In the genomic region with DNA sequence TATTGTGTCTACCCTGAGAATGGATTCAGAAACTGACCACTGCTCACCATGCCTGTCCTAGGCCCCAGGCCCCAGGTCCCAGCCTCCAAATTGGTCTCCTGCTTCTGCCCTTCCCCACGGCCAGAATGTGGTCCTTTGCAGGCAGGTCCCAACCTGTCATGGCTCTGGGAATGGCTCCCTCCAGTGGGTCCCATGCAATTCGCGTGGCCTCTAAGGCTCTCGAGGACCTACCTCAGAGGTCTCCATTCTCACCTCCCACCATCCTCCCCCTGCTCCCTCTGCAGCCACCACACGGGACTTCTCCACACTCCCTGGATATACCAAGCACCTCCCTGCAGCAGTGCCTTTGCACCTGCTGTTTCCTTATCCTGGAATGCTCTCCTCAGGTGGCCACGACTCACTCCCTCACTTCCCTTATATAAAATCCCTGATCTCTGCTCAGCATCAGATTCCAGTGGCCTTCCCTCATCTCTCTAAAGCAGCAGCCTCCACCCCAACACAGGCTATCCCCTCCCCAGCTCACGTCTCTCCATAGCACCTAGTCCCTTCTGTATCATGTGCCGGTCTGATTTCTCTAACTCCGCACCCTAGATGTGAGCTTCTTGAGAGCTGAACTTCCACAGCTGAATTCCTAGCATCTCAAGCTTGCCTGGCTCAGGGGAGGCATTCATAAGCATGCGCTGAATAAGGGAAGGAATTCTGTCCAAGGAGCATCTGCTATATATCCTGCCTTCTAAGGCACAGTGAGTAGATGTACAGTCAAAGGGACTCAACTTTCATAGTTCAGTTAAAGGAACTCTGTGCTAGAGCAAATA, we compare ENCODE assay signal across 29 cellular contexts. TPM values are rescaled to one million over a fixed set of nuclear protein-coding genes. Genes with fewer than 3 reads are reported as not detected.
DNase-seq lines count a peak whose midpoint lies in the region; ATAC-seq, FAIRE-seq and TF ChIP-seq lines count a peak whose summit lies in the region.
"Had no signal": no experiment of that assay in that cellular context is flagged by ENCODE, and none has a peak within 500 bp of the region (broad histone marks: within the 10 kb centered on the region; RNA-seq: fewer than 3 reads in every experiment).

No MANE protein-coding gene starts in this region.

- 35% methylated on average over 10 of the region's 10 CpGs for WGBS in HepG2 (ENCODE audit: low lambda C conversion rate)
- 89% methylated on average over 6 of the region's 10 CpGs for WGBS in right lobe of liver (ENCODE audit: insufficient coverage, low coverage, low lambda C conversion rate, missing lambda C conversion rate)
- WGBS in sigmoid colon, 2 donors, result 85 to 90% methylated on average over 10 of the region's 10 CpGs

- no peaks in the 10 kb centered on the region for H3K79me2 ChIP-seq in HepG2 (ENCODE audit: insufficient read depth, low read length)

- H3K9ac ChIP-seq in HepG2 (ENCODE audit: insufficient read depth, low read depth, low read length), result no peak overlapping the region

- no peak overlapping the region for H3K27ac ChIP-seq in HepG2 (ENCODE audit: extremely low read length, insufficient read depth, low read length)
- no peak overlapping the region for H3K27ac ChIP-seq in right lobe of liver
- H3K27ac ChIP-seq in sigmoid colon, result peak overlapping the region; percentile 75 to 93 (median 88)
- H3K27ac ChIP-seq: 22Rv1, C4-2B, PC-9, SJCRH30 had no signal

- ATAC-seq in HepG2, result peak; percentile 34; the same call in 1 of the 3 replicates
- no peak for ATAC-seq in right lobe of liver
- peak; percentile 14 for ATAC-seq in mucosa of descending colon
- ATAC-seq in HG03196 (IDR thresholded peaks at IDR 0.05; ENCODE audit: unreplicated experiment), result no peak
- ATAC-seq: CD8-positive, alpha-beta T cell; HCT116; Right ventricle myocardium inferior had no signal

- TF ChIP-seq POLR2A in HepG2 (IDR thresholded peaks at IDR 0.05; ENCODE audit: insufficient read depth in 1 of 2, low read depth in 2 of 2, low read length in 2 of 2) (no peak), right lobe of liver (IDR thresholded peaks at IDR 0.05) (no peak), sigmoid colon (IDR thresholded peaks at IDR 0.05) (peak in 1 of 2 donors; percentile 66)

- TF ChIP-seq CTCF in HepG2 (CRISPR knock-in tag; IDR thresholded peaks at IDR 0.05) (peak; percentile 7; the same call in 1 of the 2 replicates), right lobe of liver (IDR thresholded peaks at IDR 0.05) (no peak), mucosa of descending colon (IDR thresholded peaks at IDR 0.05) (no peak), sigmoid colon (IDR thresholded peaks at IDR 0.05) (no peak), GM13977 (IDR thresholded peaks at IDR 0.05; ENCODE audit: extremely low read depth, insufficient read depth, missing control alignments) (no peak)

- no peak overlapping the region for H3K4me2 ChIP-seq in HepG2 (ENCODE audit: low read depth, low read length)
- H3K4me2 ChIP-seq: PC-9 had no signal

- DNase-seq in HepG2 (ENCODE audit: low spot score) (no peak), right lobe of liver (no peak), mucosa of descending colon (no peak), sigmoid colon (peak; percentile 68), DMS 273 treated with DMSO at 0.1 percent for 48 hours (lab: John Stamatoyannopoulos, UW) (no peak), GM13977 (ENCODE audit: low spot score) (no peak)
- DNase-seq in effector CD8-positive, alpha-beta T cell (lab: John Stamatoyannopoulos, UW), result no peak
- DNase-seq: Caco-2; CD8-positive, alpha-beta T cell; DMS79; GF-D8; Kasumi-1; MV-4-11; NCI-H1105 treated with DMSO at 0.1 percent for 48 hours; NCI-H146; NCI-H1930; NCI-H446; NCI-H524 treated with DMSO at 0.1 percent for 48 hours; NCI-H82; NK-92 treated with Interleukin-12 subunit alpha and Interleukin-12 subunit beta, amount 100 ng/mL, for 24 hours; PC-9; SJCRH30 had no signal

- H3K4me3 ChIP-seq in HepG2 (replicated peaks in 1 of 3; ENCODE audit: insufficient read depth in 1 of 3, low read depth in 2 of 3, low read length in 3 of 3), result no peak overlapping the region
- H3K4me3 ChIP-seq in right lobe of liver, result no peak overlapping the region
- H3K4me3 ChIP-seq in mucosa of descending colon, result no peak overlapping the region
- peak overlapping the region; percentile 29 to 57 (median 50) for H3K4me3 ChIP-seq in sigmoid colon
- H3K4me3 ChIP-seq: PC-9, SJCRH30 had no signal

- H2AFZ ChIP-seq in HepG2 (ENCODE audit: low read length), result no peak overlapping the region
- H2AFZ ChIP-seq: PC-9 had no signal

- H3K36me3 ChIP-seq in HepG2 (replicated peaks in 1 of 2; ENCODE audit: control insufficient read depth in 1 of 2, insufficient read depth in 2 of 2, low read length in 2 of 2) (no peaks in the 10 kb centered on the region), right lobe of liver (no peaks in the 10 kb centered on the region), mucosa of descending colon (ENCODE audit: low read depth) (no peaks in the 10 kb centered on the region), sigmoid colon (no peaks in the 10 kb centered on the region)
- H3K36me3 ChIP-seq: SJCRH30 had no signal

- POLR2A ChIA-PET in HepG2 (lab: Yijun Ruan, JAX), result no interaction called here

- CTCF ChIA-PET in HepG2 (lab: Yijun Ruan, JAX; ENCODE audit: low intra/inter-chr PET ratio, low total read pairs), result no interaction called here

- TF ChIP-seq EP300 in HepG2 (IDR thresholded peaks at IDR 0.05; ENCODE audit: low read depth in 2 of 2, low read length in 2 of 2) (no peak), HepG2 (CRISPR knock-in tag; IDR thresholded peaks at IDR 0.05; ENCODE audit: borderline replicate concordance) (no peak), sigmoid colon (IDR thresholded peaks at IDR 0.05) (no peak)

- no TSS peak for BruUV-seq in HepG2 (replicated peaks; lab: Mats Ljungman, UMichigan)

- intact Hi-C loops in HepG2 (cut with micrococcal nuclease; ENCODE audit: unreplicated experiment) (no loop called here), right lobe of liver (cut with DNase I) (no loop called here), mucosa of descending colon (cut with DNase I, micrococcal nuclease) (no loop called here), sigmoid colon (cut with DNase I) (loop anchor here (2.0 to 10.0 kb wide), 3 partner anchors 57 to 1693 kb away; a partner anchor contains a TSS)

- H3K9me3 ChIP-seq in HepG2 (ENCODE audit: low read length) (no peaks in the 10 kb centered on the region), right lobe of liver (no peaks in the 10 kb centered on the region), mucosa of descending colon (no peaks in the 10 kb centered on the region), sigmoid colon (no peaks in the 10 kb centered on the region)
- H3K9me3 ChIP-seq: Caco-2, SJCRH30 had no signal

- peaks cover 14% of the 10 kb centered on the region for H3K4me1 ChIP-seq in HepG2 (ENCODE audit: insufficient read depth, low read length)
- H3K4me1 ChIP-seq in right lobe of liver, result peaks cover 0 to 15% (median 5%) of the 10 kb centered on the region in 4 donors
- H3K4me1 ChIP-seq in mucosa of descending colon (ENCODE audit: low read depth), result peaks cover 2% of the 10 kb centered on the region
- H3K4me1 ChIP-seq in sigmoid colon, result peaks cover 0 to 28% (median 17%) of the 10 kb centered on the region in 4 donors
- H3K4me1 ChIP-seq: Caco-2, SJCRH30 had no signal

- H4K20me1 ChIP-seq in HepG2 (ENCODE audit: insufficient read depth, low read length), result no peaks in the 10 kb centered on the region

- no peak for TF ChIP-seq RAD21 in HepG2 (CRISPR knock-in tag; IDR thresholded peaks at IDR 0.05)

- no peaks in the 10 kb centered on the region for H3K27me3 ChIP-seq in HepG2 (ENCODE audit: control insufficient read depth in 1 of 2, insufficient read depth in 2 of 2, low read length in 2 of 2)
- no peaks in the 10 kb centered on the region for H3K27me3 ChIP-seq in right lobe of liver
- H3K27me3 ChIP-seq in sigmoid colon, result no peaks in the 10 kb centered on the region

- no peak for FAIRE-seq in HepG2 (lab: Jason Lieb, UNC)
- FAIRE-seq: GM12891, GM19239 had no signal

- in situ Hi-C loops in HepG2 (cut with HindIII; ENCODE audit: extremely low pct_ligation_motif_present, low pct_unique_long_range_greater_than_20kb) (no loop called here), GM13977 (cut with MboI; ENCODE audit: low pct_unique_long_range_greater_than_20kb, low sequenced_read_pairs, unreplicated experiment) (no loop called here)

TF ChIP-seq in HepG2, 621 proteins besides CTCF, POLR2A, EP300 and RAD21 (continues in another document):
- no peak for TF ChIP-seq ZNF530 (CRISPR knock-in tag; IDR thresholded peaks at IDR 0.05; ENCODE audit: low read depth)

RNA-seq across cellular contexts. Expression of a gene that starts 56.9 kb away (rescaled TPM):
- total RNA-seq in HepG2 (2016; rRNA removed; fragmentation: Illumina TruSeq; extraction: Trizol) (1.5 and 2.5 TPM in 2 replicates), right lobe of liver (10 to 100 TPM in 3 of 6 experiments, 1 to 10 TPM in 3; 5.0 to 17.4 (median 12.7) TPM), mucosa of descending colon (100 to 1,000 TPM in 1 of 3 donors, 10 to 100 TPM in 2; 49.6 to 164 (median 51.5) TPM), sigmoid colon (100 to 1,000 TPM; 116 to 205 (median 170) TPM)
- 0.18 and 0.30 TPM in 2 replicates for total RNA-seq in HepG2 (2016; cell fraction: cytosol; rRNA removed; fragmentation: Illumina TruSeq; extraction: Trizol; ENCODE audit: low read depth)
- total RNA-seq in HepG2 (2016; cell fraction: insoluble cytoplasmic fraction; rRNA removed; fragmentation: Illumina TruSeq; extraction: Trizol), result 1.7 and 2.0 TPM in 2 replicates
- total RNA-seq in HepG2 (2016; cell fraction: membrane; rRNA removed; fragmentation: Illumina TruSeq; extraction: Trizol), result 1.1 and 1.2 TPM in 2 replicates
- total RNA-seq in HepG2 (2016; cell fraction: nucleus; rRNA removed; fragmentation: Illumina TruSeq; extraction: Trizol), result 1.5 TPM in 2 replicates
- polyA plus RNA-seq in HepG2 (2011; rRNA removed) (2.5 and 3.8 TPM in 2 replicates), sigmoid colon (100 to 1,000 TPM in 1 of 3 donors, 10 to 100 TPM in 2; 26.4 to 143 (median 58.3) TPM)
- polyA plus RNA-seq in HepG2 (2011; cell fraction: cytosol; rRNA removed), result 1.4 and 3.1 TPM in 2 replicates
- 1.7 and 3.4 TPM in 2 replicates for polyA plus RNA-seq in HepG2 (2011; cell fraction: nucleus; rRNA removed)
- polyA plus RNA-seq in HepG2 (2012), result 4.3 and 5.4 TPM in 2 replicates
- 0.14 and 0.15 TPM in 2 replicates for polyA plus RNA-seq in HepG2 (2016; cell fraction: cytosol; fragmentation: Illumina TruSeq; extraction: Trizol; ENCODE audit: low read depth)
- polyA plus RNA-seq in HepG2 (2016; cell fraction: insoluble cytoplasmic fraction; fragmentation: Illumina TruSeq; extraction: Trizol; ENCODE audit: low read depth), result 2.0 and 2.1 TPM in 2 replicates
- 0.53 and 0.56 TPM in 2 replicates for polyA plus RNA-seq in HepG2 (2016; cell fraction: membrane; fragmentation: Illumina TruSeq; extraction: Trizol; ENCODE audit: low read depth)
- polyA plus RNA-seq in HepG2 (2016; cell fraction: nucleus; fragmentation: Illumina TruSeq; extraction: Trizol; ENCODE audit: insufficient read depth, low read depth), result 1.4 and 1.8 TPM in 2 replicates
- polyA minus RNA-seq in HepG2 (2011; rRNA and poly(A)+ RNA removed; ENCODE audit: low replicate concordance), result 2.0 TPM in 1 of 2 replicates, not detected in the other
- polyA minus RNA-seq in HepG2 (2011; cell fraction: cytosol; rRNA and poly(A)+ RNA removed), result 1.6 and 2.5 TPM in 2 replicates
- polyA minus RNA-seq in HepG2 (2011; cell fraction: nucleus; rRNA and poly(A)+ RNA removed), result 1.8 and 4.0 TPM in 2 replicates

Comparison
In these comparisons a context has a peak if more than half of its experiments do, and no peak if none do; other contexts are left out.
1. ATAC-seq: peak in HepG2 (single experiment) and mucosa of descending colon (single experiment); none in right lobe of liver (0 of 4) and HG03196 (single experiment).
2. H3K27ac ChIP-seq: peak in sigmoid colon (4 of 4); none in HepG2 (single experiment) and right lobe of liver (0 of 3).
3. H3K4me3 ChIP-seq: peak in sigmoid colon (4 of 4); none in HepG2 (0 of 3), right lobe of liver (0 of 3) and mucosa of descending colon (single experiment).